ENCODE assay signal across 11 cellular contexts in the genomic region with DNA sequence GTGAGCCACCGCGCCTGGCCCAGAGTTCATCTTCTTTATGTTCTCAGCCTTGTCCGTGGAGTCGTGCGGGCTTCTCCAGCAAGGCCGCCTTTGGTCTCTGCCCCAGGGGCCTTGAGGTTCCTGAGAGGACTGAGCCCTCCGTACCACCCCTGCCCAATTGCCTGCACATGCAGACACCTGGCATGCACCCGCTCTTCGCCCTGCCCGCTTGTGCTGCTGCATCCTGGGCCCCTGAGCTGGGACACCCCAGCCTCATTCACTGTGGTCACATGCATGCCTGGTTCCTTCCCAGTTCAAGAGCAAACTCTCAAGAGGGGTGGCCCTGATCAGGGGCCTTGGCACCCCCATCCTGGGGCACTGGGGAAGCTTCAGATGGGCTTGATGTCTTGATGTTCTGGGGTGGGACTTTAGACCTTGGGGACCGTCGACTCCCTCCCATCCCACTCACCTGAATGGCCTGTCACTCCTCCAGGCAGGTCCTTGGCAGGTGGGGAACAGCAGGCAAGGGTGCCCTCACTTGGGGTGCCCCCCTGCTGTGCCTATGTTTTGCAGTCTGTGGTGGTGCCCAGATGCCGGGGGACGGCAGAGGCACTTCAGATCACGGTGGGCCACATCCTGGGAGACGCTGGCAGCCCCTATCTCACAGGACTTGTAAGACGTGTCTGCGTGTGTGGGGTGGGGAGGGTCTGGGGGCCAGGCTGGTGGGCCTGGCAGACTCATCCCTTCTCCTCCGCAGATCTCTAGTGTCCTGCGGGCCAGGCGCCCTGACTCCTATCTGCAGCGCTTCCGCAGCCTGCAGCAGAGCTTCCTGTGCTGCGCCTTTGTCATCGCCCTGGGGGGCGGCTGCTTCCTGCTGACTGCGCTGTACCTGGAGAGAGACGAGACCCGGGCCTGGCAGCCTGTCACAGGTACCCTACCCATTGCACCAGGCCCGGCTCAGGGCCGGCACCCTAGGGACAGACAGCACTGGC. TPM values are rescaled to one million over a fixed set of nuclear protein-coding genes. Genes with fewer than 3 reads are reported as not detected.
DNase-seq lines count a peak whose midpoint lies in the region; ATAC-seq, FAIRE-seq and TF ChIP-seq lines count a peak whose summit lies in the region.
"Had no signal": no experiment of that assay in that cellular context is flagged by ENCODE, and none has a peak within 500 bp of the region (broad histone marks: within the 10 kb centered on the region; RNA-seq: fewer than 3 reads in every experiment).

No MANE protein-coding gene starts in this region.

- TF ChIP-seq POLR2A in right lobe of liver (IDR thresholded peaks at IDR 0.05) (no peak), HepG2 (IDR thresholded peaks at IDR 0.05; ENCODE audit: insufficient read depth in 1 of 2, low read depth in 2 of 2, low read length in 2 of 2) (no peak)

- intact Hi-C loops in right lobe of liver (cut with DNase I): no loop called here
- intact Hi-C loops in HepG2 (cut with micrococcal nuclease; ENCODE audit: unreplicated experiment): no loop called here

- no peak for FAIRE-seq in HepG2 (lab: Jason Lieb, UNC)
- FAIRE-seq: H1 had no signal

- ATAC-seq in right lobe of liver (peak; percentile 33 to 67 (median 46)), HepG2 (no peak)
- peak; percentile 91 to 94 for ATAC-seq in activated naive CD4-positive, alpha-beta T cell treated with anti-CD3 and anti-CD28 coated beads, Interleukin-2, amount 50 U/mL, for 72 hours

- H3K4me2 ChIP-seq in HepG2 (ENCODE audit: low read depth, low read length): no peak overlapping the region

- H3K27ac Mint-ChIP-seq in activated naive CD4-positive, alpha-beta T cell treated with anti-CD3 and anti-CD28 coated beads, Interleukin-2, amount 50 U/mL, for 72 hours: peak overlapping the region; percentile 77 to 90

- no peaks in the 10 kb centered on the region for H4K20me1 ChIP-seq in HepG2 (ENCODE audit: insufficient read depth, low read length)

- H3K36me3 Mint-ChIP-seq in activated naive CD4-positive, alpha-beta T cell treated with anti-CD3 and anti-CD28 coated beads, Interleukin-2, amount 50 U/mL, for 72 hours: peaks cover 4 to 8% of the 10 kb centered on the region in 2 donors

- no peaks in the 10 kb centered on the region for H3K79me2 ChIP-seq in HepG2 (ENCODE audit: insufficient read depth, low read length)

- no peak overlapping the region for H2AFZ ChIP-seq in HepG2 (ENCODE audit: low read length)

- H3K9me3 Mint-ChIP-seq in activated naive CD4-positive, alpha-beta T cell treated with anti-CD3 and anti-CD28 coated beads, Interleukin-2, amount 50 U/mL, for 72 hours: no peaks in the 10 kb centered on the region

- H3K27ac ChIP-seq in right lobe of liver: no peak overlapping the region
- no peak overlapping the region for H3K27ac ChIP-seq in HepG2 (ENCODE audit: extremely low read length, insufficient read depth, low read length)
- H3K27ac ChIP-seq in SJCRH30: no peak overlapping the region

- H3K9ac ChIP-seq in HepG2 (ENCODE audit: insufficient read depth, low read depth, low read length): no peak overlapping the region

- 64% methylated on average over 6 of the region's 31 CpGs for WGBS in right lobe of liver (ENCODE audit: insufficient coverage, low coverage, low lambda C conversion rate, missing lambda C conversion rate)
- WGBS in HepG2 (ENCODE audit: low lambda C conversion rate): 52% methylated on average over 13 of the region's 31 CpGs

- in situ Hi-C loops in HepG2 (cut with HindIII; ENCODE audit: extremely low pct_ligation_motif_present, low pct_unique_long_range_greater_than_20kb): no loop called here

- POLR2A ChIA-PET in HepG2 (lab: Yijun Ruan, JAX): no interaction called here

- H3K9me3 ChIP-seq in right lobe of liver (no peaks in the 10 kb centered on the region), HepG2 (ENCODE audit: low read length) (no peaks in the 10 kb centered on the region), SJCRH30 (replicated peaks) (no peaks in the 10 kb centered on the region)

- H3K4me1 ChIP-seq in right lobe of liver: peaks cover 0 to 3% (median 0%) of the 10 kb centered on the region in 4 donors
- H3K4me1 ChIP-seq in HepG2 (ENCODE audit: insufficient read depth, low read length): peaks cover 27% of the 10 kb centered on the region
- no peaks in the 10 kb centered on the region for H3K4me1 ChIP-seq in SJCRH30

- peak in 1 of 3 donors; percentile 46 for DNase-seq in right lobe of liver
- DNase-seq in HepG2 (ENCODE audit: low spot score): no peak
- peak; percentile 51 to 65 for DNase-seq in activated naive CD4-positive, alpha-beta T cell treated with anti-CD3 and anti-CD28 coated beads, Interleukin-2, amount 50 U/mL, for 72 hours (ENCODE audit: low spot score in 2 of 2)
- peak; percentile 15 to 44 for DNase-seq in stimulated activated CD4-positive, alpha-beta T cell treated with anti-CD3 and anti-CD28 coated beads, Interleukin-15, amount 100 ng/mL, for 1 hour (ENCODE audit: low read depth in 1 of 2, low spot score in 1 of 2)
- no peak for DNase-seq in COR-L47 (lab: John Stamatoyannopoulos, UW)
- no peak for DNase-seq in NCI-H345 (lab: John Stamatoyannopoulos, UW)
- no peak for DNase-seq in anterior cingulate cortex (lab: John Stamatoyannopoulos, UW)
- no peak for DNase-seq in SJCRH30
- DNase-seq: NCI-H774 had no signal

- H3K27me3 ChIP-seq in right lobe of liver (no peaks in the 10 kb centered on the region), HepG2 (ENCODE audit: control insufficient read depth in 1 of 2, insufficient read depth in 2 of 2, low read length in 2 of 2) (peaks cover 5 to 34% of the 10 kb centered on the region in 2 experiments; a peak in 3 of 5 replicates), SJCRH30 (no peaks in the 10 kb centered on the region)

- no peak for TF ChIP-seq RAD21 in HepG2 (CRISPR knock-in tag; IDR thresholded peaks at IDR 0.05)

- TF ChIP-seq CTCF in right lobe of liver (IDR thresholded peaks at IDR 0.05) (no peak), HepG2 (CRISPR knock-in tag; IDR thresholded peaks at IDR 0.05) (no peak)

- CTCF ChIA-PET in HepG2 (lab: Yijun Ruan, JAX; ENCODE audit: low intra/inter-chr PET ratio, low total read pairs): no interaction called here

- TF ChIP-seq EP300 in HepG2 (IDR thresholded peaks at IDR 0.05; ENCODE audit: low read depth in 2 of 2, low read length in 2 of 2): no peak
- TF ChIP-seq EP300 in HepG2 (CRISPR knock-in tag; IDR thresholded peaks at IDR 0.05; ENCODE audit: borderline replicate concordance): no peak

- H3K36me3 ChIP-seq in right lobe of liver (no peaks in the 10 kb centered on the region), HepG2 (replicated peaks in 1 of 2; ENCODE audit: control insufficient read depth in 1 of 2, insufficient read depth in 2 of 2, low read length in 2 of 2) (no peaks in the 10 kb centered on the region), SJCRH30 (no peaks in the 10 kb centered on the region)

- BruUV-seq in HepG2 (replicated peaks; lab: Mats Ljungman, UMichigan): no TSS peak

- H3K4me3 ChIP-seq in right lobe of liver (no peak overlapping the region), HepG2 (replicated peaks in 1 of 3; ENCODE audit: insufficient read depth in 1 of 3, low read depth in 2 of 3, low read length in 3 of 3) (no peak overlapping the region), SJCRH30 (no peak overlapping the region)

RNA-seq across cellular contexts. Expression of a gene that starts 12.7 kb away (rescaled TPM):
- total RNA-seq in right lobe of liver: 10 to 100 TPM in 1 of 6 experiments, 1 to 10 TPM in 5; 3.0 to 12.4 (median 7.3) TPM
- total RNA-seq in HepG2 (2016; rRNA removed; fragmentation: Illumina TruSeq; extraction: Trizol): not detected in 2 replicates
- not detected in 2 replicates for total RNA-seq in HepG2 (2016; cell fraction: cytosol; rRNA removed; fragmentation: Illumina TruSeq; extraction: Trizol; ENCODE audit: low read depth)
- total RNA-seq in HepG2 (2016; cell fraction: insoluble cytoplasmic fraction; rRNA removed; fragmentation: Illumina TruSeq; extraction: Trizol): not detected in 2 replicates
- not detected in 2 replicates for total RNA-seq in HepG2 (2016; cell fraction: membrane; rRNA removed; fragmentation: Illumina TruSeq; extraction: Trizol)
- total RNA-seq in HepG2 (2016; cell fraction: nucleus; rRNA removed; fragmentation: Illumina TruSeq; extraction: Trizol): not detected in 2 replicates
- polyA plus RNA-seq in HepG2 (2011; rRNA removed): 0.01 and 0.03 TPM in 2 replicates
- 0.03 and 0.05 TPM in 2 replicates for polyA plus RNA-seq in HepG2 (2011; cell fraction: cytosol; rRNA removed)
- 0.14 TPM in 1 of 2 replicates, not detected in the other for polyA plus RNA-seq in HepG2 (2011; cell fraction: nucleus; rRNA removed)
- 0.16 and 0.34 TPM in 2 replicates for polyA plus RNA-seq in HepG2 (2012)
- not detected in 2 replicates for polyA plus RNA-seq in HepG2 (2016; cell fraction: cytosol; fragmentation: Illumina TruSeq; extraction: Trizol; ENCODE audit: low read depth)
- polyA plus RNA-seq in HepG2 (2016; cell fraction: insoluble cytoplasmic fraction; fragmentation: Illumina TruSeq; extraction: Trizol; ENCODE audit: low read depth): not detected in 2 replicates
- not detected in 2 replicates for polyA plus RNA-seq in HepG2 (2016; cell fraction: membrane; fragmentation: Illumina TruSeq; extraction: Trizol; ENCODE audit: low read depth)
- polyA plus RNA-seq in HepG2 (2016; cell fraction: nucleus; fragmentation: Illumina TruSeq; extraction: Trizol; ENCODE audit: insufficient read depth, low read depth): not detected in 2 replicates
- 0.16 TPM in 1 of 2 replicates, not detected in the other for polyA minus RNA-seq in HepG2 (2011; rRNA and poly(A)+ RNA removed; ENCODE audit: low replicate concordance)
- not detected in 2 replicates for polyA minus RNA-seq in HepG2 (2011; cell fraction: cytosol; rRNA and poly(A)+ RNA removed)
- polyA minus RNA-seq in HepG2 (2011; cell fraction: nucleus; rRNA and poly(A)+ RNA removed): not detected in 2 replicates
- total RNA-seq in activated naive CD4-positive, alpha-beta T cell treated with anti-CD3 and anti-CD28 coated beads, Interleukin-2, amount 50 U/mL, for 72 hours: under 1 TPM; 0.16 to 0.64 TPM
- 0.08 TPM in 1 of 2 replicates, not detected in the other for total RNA-seq in SJCRH30 (2014; rRNA removed; shearing (Covaris generic))
- total RNA-seq: A673 had no signal

RNA-seq across cellular contexts. Expression of a gene that starts 52.2 kb away (rescaled TPM):
- total RNA-seq in right lobe of liver: not detected
- not detected in 2 replicates for total RNA-seq in HepG2 (2016; rRNA removed; fragmentation: Illumina TruSeq; extraction: Trizol)
- not detected in 2 replicates for total RNA-seq in HepG2 (2016; cell fraction: cytosol; rRNA removed; fragmentation: Illumina TruSeq; extraction: Trizol; ENCODE audit: low read depth)
- 0.15 TPM in 1 of 2 replicates, not detected in the other for total RNA-seq in HepG2 (2016; cell fraction: insoluble cytoplasmic fraction; rRNA removed; fragmentation: Illumina TruSeq; extraction: Trizol)
- total RNA-seq in HepG2 (2016; cell fraction: membrane; rRNA removed; fragmentation: Illumina TruSeq; extraction: Trizol): not detected in 2 replicates
- not detected in 2 replicates for total RNA-seq in HepG2 (2016; cell fraction: nucleus; rRNA removed; fragmentation: Illumina TruSeq; extraction: Trizol)
- 0.20 TPM in 1 of 2 replicates, not detected in the other for polyA plus RNA-seq in HepG2 (2011; rRNA removed)
- 0.11 and 0.13 TPM in 2 replicates for polyA plus RNA-seq in HepG2 (2011; cell fraction: cytosol; rRNA removed)
- polyA plus RNA-seq in HepG2 (2011; cell fraction: nucleus; rRNA removed): 0.32 and 0.45 TPM in 2 replicates
- 0.27 and 0.36 TPM in 2 replicates for polyA plus RNA-seq in HepG2 (2012)
- polyA plus RNA-seq in HepG2 (2016; cell fraction: cytosol; fragmentation: Illumina TruSeq; extraction: Trizol; ENCODE audit: low read depth): not detected in 2 replicates
- not detected in 2 replicates for polyA plus RNA-seq in HepG2 (2016; cell fraction: insoluble cytoplasmic fraction; fragmentation: Illumina TruSeq; extraction: Trizol; ENCODE audit: low read depth)
- polyA plus RNA-seq in HepG2 (2016; cell fraction: membrane; fragmentation: Illumina TruSeq; extraction: Trizol; ENCODE audit: low read depth): not detected in 2 replicates
- polyA plus RNA-seq in HepG2 (2016; cell fraction: nucleus; fragmentation: Illumina TruSeq; extraction: Trizol; ENCODE audit: insufficient read depth, low read depth): not detected in 2 replicates
- 0.08 TPM in 1 of 2 replicates, not detected in the other for polyA minus RNA-seq in HepG2 (2011; rRNA and poly(A)+ RNA removed; ENCODE audit: low replicate concordance)
- not detected in 2 replicates for polyA minus RNA-seq in HepG2 (2011; cell fraction: cytosol; rRNA and poly(A)+ RNA removed)
- polyA minus RNA-seq in HepG2 (2011; cell fraction: nucleus; rRNA and poly(A)+ RNA removed): not detected in 2 replicates
- 1 to 10 TPM; 4.4 to 8.7 TPM for total RNA-seq in activated naive CD4-positive, alpha-beta T cell treated with anti-CD3 and anti-CD28 coated beads, Interleukin-2, amount 50 U/mL, for 72 hours
- total RNA-seq in SJCRH30 (2014; rRNA removed; shearing (Covaris generic)): not detected in 2 replicates
- total RNA-seq: A673, H1 had no signal
- polyA plus RNA-seq: H1 had no signal

Comparison
In these comparisons a context has a peak if more than half of its experiments do, and no peak if none do; other contexts are left out.
1. DNase-seq: peak in activated naive CD4-positive, alpha-beta T cell treated with anti-CD3 and anti-CD28 coated beads, Interleukin-2, amount 50 U/mL, for 72 hours (2 of 2) and stimulated activated CD4-positive, alpha-beta T cell treated with anti-CD3 and anti-CD28 coated beads, Interleukin-15, amount 100 ng/mL, for 1 hour (2 of 2); none in HepG2 (single experiment), COR-L47 (single experiment), NCI-H345 (single experiment), anterior cingulate cortex (0 of 58) and SJCRH30 (0 of 2).